In the genomic region with DNA sequence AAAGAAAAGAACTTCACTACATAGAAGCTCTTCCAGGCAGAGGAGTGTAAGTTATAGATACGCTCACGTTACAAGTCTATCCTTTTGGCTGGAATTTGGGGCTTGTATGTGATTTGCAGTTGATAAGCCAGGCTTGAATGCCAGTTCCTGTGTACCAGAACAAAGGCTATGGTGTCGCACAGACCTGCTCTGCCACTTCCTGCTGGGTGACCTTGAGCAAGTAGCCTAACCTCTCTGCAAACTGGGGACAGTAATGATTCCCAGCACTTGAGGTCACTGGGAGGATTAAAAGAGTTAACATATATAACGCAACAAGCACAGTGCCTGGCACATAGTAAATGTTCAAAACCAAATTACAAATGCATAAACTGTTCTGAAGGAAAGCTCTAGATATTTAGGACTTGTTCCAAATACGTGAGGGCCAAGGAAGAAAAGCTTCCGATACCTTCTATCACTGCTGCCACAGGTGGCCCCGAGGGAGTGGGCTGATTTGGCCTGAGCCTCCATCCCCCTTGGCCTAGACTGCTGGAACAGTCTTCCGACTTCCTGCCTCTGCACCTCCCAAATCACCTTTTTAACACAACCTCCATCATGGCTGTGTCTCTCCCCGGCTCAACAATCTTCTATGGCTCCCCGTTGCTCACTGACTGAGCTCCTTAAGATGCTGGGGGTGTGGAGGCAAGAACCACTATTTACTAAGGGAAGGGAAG, we compare ENCODE assay signal across 9 cellular contexts. TPM values are rescaled to one million over a fixed set of nuclear protein-coding genes. Genes with fewer than 3 reads are reported as not detected.
A peak's percentile ranks its signal among the peaks of the same experiment; 100 is the strongest.
DNase-seq lines count a peak whose midpoint lies in the region; ATAC-seq lines count a peak whose summit lies in the region.
"Had no signal": no experiment of that assay in that cellular context is flagged by ENCODE, and none has a peak within 500 bp of the region (broad histone marks: within the 10 kb centered on the region; RNA-seq: fewer than 3 reads in every experiment).

No MANE protein-coding gene starts in this region.

- H3K9ac ChIP-seq in iPS-15b (ENCODE audit: low read depth, low read length) = no peak overlapping the region

- H3K36me3 ChIP-seq in iPS-15b (ENCODE audit: control insufficient read depth, insufficient read depth, low read length) (no peaks in the 10 kb centered on the region), aorta (ENCODE audit: control insufficient read depth in 1 of 2, insufficient read depth in 2 of 2, low read length in 1 of 2) (no peaks in the 10 kb centered on the region)

- no peaks in the 10 kb centered on the region for H3K36me3 Mint-ChIP-seq in activated T-cell treated with anti-CD3 and anti-CD28 coated beads, Interleukin-2, amount 50 U/mL, for 72 hours (ENCODE audit: insufficient read depth in 2 of 2)
- no peaks in the 10 kb centered on the region for H3K36me3 Mint-ChIP-seq in T-helper 1 cell treated with Interleukin-12 subunit alpha and Interleukin-12 subunit beta and Interleukin-4 antibody, amounts not matched to agents 30 μg/mL and 1 μg/mL, for 36 hours (ENCODE audit: low read depth)
- peaks cover 1 to 3% of the 10 kb centered on the region in 2 donors for H3K36me3 Mint-ChIP-seq in stimulated activated naive B cell treated with anti-CD40 and anti-IgM and Interleukin-4, amounts not matched to agents 10 μg/mL and 1 μg/mL and 100 μg/mL, for 72 hours

- no peak for ATAC-seq in activated T-cell treated with anti-CD3 and anti-CD28 coated beads, Interleukin-2, amount 50 U/mL, for 72 hours (replicated peaks in 1 of 2)
- ATAC-seq in stimulated activated naive B cell treated with anti-CD40 and anti-IgM and Interleukin-4, amounts not matched to agents 10 μg/mL and 1 μg/mL and 100 μg/mL, for 72 hours (replicated peaks) = no peak
- ATAC-seq in aorta (ENCODE audit: low FRiP score) (no peak), GM19324 (IDR thresholded peaks at IDR 0.05; ENCODE audit: low FRiP score, unreplicated experiment) (no peak)

- peaks cover 54% of the 10 kb centered on the region for H3K4me1 Mint-ChIP-seq in activated T-cell treated with anti-CD3 and anti-CD28 coated beads, Interleukin-2, amount 50 U/mL, for 72 hours (ENCODE audit: low read depth)
- peaks cover 39% of the 10 kb centered on the region for H3K4me1 Mint-ChIP-seq in T-helper 1 cell treated with Interleukin-12 subunit alpha and Interleukin-12 subunit beta and Interleukin-4 antibody, amounts not matched to agents 30 μg/mL and 1 μg/mL, for 36 hours (ENCODE audit: low read depth)
- peaks cover 35 to 58% of the 10 kb centered on the region in 2 donors for H3K4me1 Mint-ChIP-seq in stimulated activated naive B cell treated with anti-CD40 and anti-IgM and Interleukin-4, amounts not matched to agents 10 μg/mL and 1 μg/mL and 100 μg/mL, for 72 hours

- peaks cover 6% of the 10 kb centered on the region for H3K4me1 ChIP-seq in iPS-15b (ENCODE audit: control insufficient read depth, insufficient read depth, low read length)
- no peaks in the 10 kb centered on the region for H3K4me1 ChIP-seq in aorta (ENCODE audit: control insufficient read depth in 1 of 2, insufficient read depth in 2 of 2, low read length in 2 of 2)

- peak overlapping the region; percentile 53 for H3K4me3 ChIP-seq in iPS-15b (ENCODE audit: low read depth, low read length)
- no peak overlapping the region for H3K4me3 ChIP-seq in aorta (ENCODE audit: low read length in 2 of 2)

- 73 to 89% methylated on average over 10 of the region's 10 CpGs for WGBS in aorta, 2 donors

- H3K9me3 Mint-ChIP-seq in activated T-cell treated with anti-CD3 and anti-CD28 coated beads, Interleukin-2, amount 50 U/mL, for 72 hours = no peaks in the 10 kb centered on the region
- no peaks in the 10 kb centered on the region for H3K9me3 Mint-ChIP-seq in T-helper 1 cell treated with Interleukin-12 subunit alpha and Interleukin-12 subunit beta and Interleukin-4 antibody, amounts not matched to agents 30 μg/mL and 1 μg/mL, for 36 hours
- H3K9me3 Mint-ChIP-seq in stimulated activated naive B cell treated with anti-CD40 and anti-IgM and Interleukin-4, amounts not matched to agents 10 μg/mL and 1 μg/mL and 100 μg/mL, for 72 hours = no peaks in the 10 kb centered on the region

- intact Hi-C loops in aorta (cut with DNase I) = no loop called here

- no peaks in the 10 kb centered on the region for H3K9me3 ChIP-seq in iPS-15b (ENCODE audit: control insufficient read depth, insufficient read depth, low read length)
- no peaks in the 10 kb centered on the region for H3K9me3 ChIP-seq in aorta (ENCODE audit: control insufficient read depth, low read length)

- peaks cover 9% of the 10 kb centered on the region for H3K27me3 ChIP-seq in iPS-15b (ENCODE audit: control insufficient read depth, insufficient read depth, low read length)
- H3K27me3 ChIP-seq in aorta (ENCODE audit: control insufficient read depth in 1 of 2, insufficient read depth in 2 of 2, low read length in 1 of 2) = no peaks in the 10 kb centered on the region

- H3K27ac ChIP-seq in aorta (ENCODE audit: low read depth in 1 of 2, low read length in 2 of 2) = no peak overlapping the region

- H3K27ac Mint-ChIP-seq in activated T-cell treated with anti-CD3 and anti-CD28 coated beads, Interleukin-2, amount 50 U/mL, for 72 hours = peak overlapping the region; percentile 98
- peak overlapping the region; percentile 96 for H3K27ac Mint-ChIP-seq in T-helper 1 cell treated with Interleukin-12 subunit alpha and Interleukin-12 subunit beta and Interleukin-4 antibody, amounts not matched to agents 30 μg/mL and 1 μg/mL, for 36 hours
- H3K27ac Mint-ChIP-seq in stimulated activated naive B cell treated with anti-CD40 and anti-IgM and Interleukin-4, amounts not matched to agents 10 μg/mL and 1 μg/mL and 100 μg/mL, for 72 hours = peak overlapping the region; percentile 96

- no peak for DNase-seq in activated T-cell treated with anti-CD3 and anti-CD28 coated beads, Interleukin-2, amount 50 U/mL, for 72 hours
- DNase-seq in activated T-cell treated with anti-CD3 and anti-CD28 coated beads, Interleukin-2, amount 50 U/mL, for 1 hour = no peak
- DNase-seq in stimulated activated naive B cell treated with anti-CD40 and anti-IgM and Interleukin-4, amounts not matched to agents 10 μg/mL and 1 μg/mL and 100 μg/mL, for 72 hours = no peak
- DNase-seq in aorta = no peak
- DNase-seq in stimulated activated CD4-positive, alpha-beta T cell treated with anti-CD3 and anti-CD28 coated beads, Interleukin-4, amount 100 ng/mL, for 4 hours = no peak

- peak overlapping the region; percentile 76 to 97 for H3K4me3 Mint-ChIP-seq in activated T-cell treated with anti-CD3 and anti-CD28 coated beads, Interleukin-2, amount 50 U/mL, for 72 hours
- H3K4me3 Mint-ChIP-seq in T-helper 1 cell treated with Interleukin-12 subunit alpha and Interleukin-12 subunit beta and Interleukin-4 antibody, amounts not matched to agents 30 μg/mL and 1 μg/mL, for 36 hours = peak overlapping the region; percentile 71
- H3K4me3 Mint-ChIP-seq in stimulated activated naive B cell treated with anti-CD40 and anti-IgM and Interleukin-4, amounts not matched to agents 10 μg/mL and 1 μg/mL and 100 μg/mL, for 72 hours = peak overlapping the region; percentile 77 to 90

- H3K27me3 Mint-ChIP-seq in activated T-cell treated with anti-CD3 and anti-CD28 coated beads, Interleukin-2, amount 50 U/mL, for 72 hours (ENCODE audit: low read depth) = peaks cover 8% of the 10 kb centered on the region
- no peaks in the 10 kb centered on the region for H3K27me3 Mint-ChIP-seq in T-helper 1 cell treated with Interleukin-12 subunit alpha and Interleukin-12 subunit beta and Interleukin-4 antibody, amounts not matched to agents 30 μg/mL and 1 μg/mL, for 36 hours (ENCODE audit: low read depth)
- H3K27me3 Mint-ChIP-seq in stimulated activated naive B cell treated with anti-CD40 and anti-IgM and Interleukin-4, amounts not matched to agents 10 μg/mL and 1 μg/mL and 100 μg/mL, for 72 hours = no peaks in the 10 kb centered on the region

RNA-seq across cellular contexts. Expression of a gene that starts 1.3 kb away (rescaled TPM):
- total RNA-seq in activated T-cell treated with anti-CD3 and anti-CD28 coated beads, Interleukin-2, amount 50 U/mL, for 72 hours = under 1 TPM; 0.46 to 0.50 TPM
- total RNA-seq in aorta = 1 to 10 TPM in 1 of 2 donors, under 1 TPM in 1; 0.45 to 1.3 TPM
- polyA plus RNA-seq in aorta = under 1 TPM in 1 of 2 donors, not detected in 1; 0.15 TPM
- polyA plus RNA-seq: neural cell had no signal

RNA-seq across cellular contexts. Expression of a gene that starts 34.3 kb away (rescaled TPM):
- total RNA-seq in activated T-cell treated with anti-CD3 and anti-CD28 coated beads, Interleukin-2, amount 50 U/mL, for 72 hours = 1,000 to 10,000 TPM; 2,946 to 2,967 TPM
- 1,000 to 10,000 TPM; 1,166 to 1,184 TPM for total RNA-seq in aorta
- 1,000 to 10,000 TPM; 4,457 to 9,358 TPM for polyA plus RNA-seq in aorta
